Comparison of ENCODE assay signal across 1 cellular context in genomic region chr14:68109132-68109531, GRCh38.
TF ChIP-seq lines count a peak whose summit lies in the region.

No MANE protein-coding gene starts in this region.

TF ChIP-seq in K562, 482 proteins besides CTCF, POLR2A, EP300 and RAD21 (continued from another document):
- TF ChIP-seq, protein P1, sequence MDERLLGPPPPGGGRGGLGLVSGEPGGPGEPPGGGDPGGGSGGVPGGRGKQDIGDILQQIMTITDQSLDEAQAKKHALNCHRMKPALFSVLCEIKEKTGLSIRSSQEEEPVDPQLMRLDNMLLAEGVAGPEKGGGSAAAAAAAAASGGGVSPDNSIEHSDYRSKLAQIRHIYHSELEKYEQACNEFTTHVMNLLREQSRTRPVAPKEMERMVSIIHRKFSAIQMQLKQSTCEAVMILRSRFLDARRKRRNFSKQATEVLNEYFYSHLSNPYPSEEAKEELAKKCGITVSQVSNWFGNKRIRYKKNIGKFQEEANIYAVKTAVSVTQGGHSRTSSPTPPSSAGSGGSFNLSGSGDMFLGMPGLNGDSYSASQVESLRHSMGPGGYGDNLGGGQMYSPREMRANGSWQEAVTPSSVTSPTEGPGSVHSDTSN (CRISPR knock-in tag; IDR thresholded peaks at IDR 0.05; ENCODE audit: low read depth), result no peak
- TF ChIP-seq, protein P1 (tag; conservative IDR thresholded peaks at IDR 0.05; ENCODE audit: low read depth), result peak; percentile 48
